ENCODE assay signal across 20 cellular contexts in genomic region chr17:79415365-79415764, GRCh38.
"Had no signal": no experiment of that assay in that cellular context is flagged by ENCODE, and none has a peak within 500 bp of the region (broad histone marks: within the 10 kb centered on the region; RNA-seq: fewer than 3 reads in every experiment).

No MANE protein-coding gene starts in this region.

- ATAC-seq: esophagus mucosa; gastrocnemius medialis; natural killer cell; pancreas; right lobe of liver; stimulated activated naive B cell treated with anti-CD40 and anti-IgM and Interleukin-4, amounts not matched to agents 10 μg/mL and 1 μg/mL and 100 μg/mL, for 72 hours had no signal

- H3K36me3 ChIP-seq: gastrocnemius medialis, neutrophil, pancreas, right lobe of liver, suprapubic skin, transverse colon, vagina had no signal

- DNase-seq: effector CD8-positive, alpha-beta T cell; endodermal cell; foreskin fibroblast; gastrocnemius medialis; head of caudate nucleus; natural killer cell; right lobe of liver; small intestine; stimulated activated CD4-positive, alpha-beta T cell treated with anti-CD3 and anti-CD28 coated beads, Interleukin-15, amount 100 ng/mL, for 24 hours; stimulated activated CD4-positive, alpha-beta T cell treated with anti-CD3 and anti-CD28 coated beads, Interleukin-2, amount 100 ng/mL, for 48 hours; stimulated activated naive B cell treated with anti-CD40 and anti-IgM and Interleukin-4, amounts not matched to agents 10 μg/mL and 1 μg/mL and 100 μg/mL, for 72 hours; transverse colon had no signal

- H3K27ac ChIP-seq: epithelial cell of prostate, gastrocnemius medialis, neutrophil, pancreas, right lobe of liver, suprapubic skin, transverse colon, vagina had no signal

- H3K27me3 ChIP-seq: right lobe of liver, vagina had no signal

- H3K4me3 ChIP-seq: gastrocnemius medialis, lung, pancreas, right lobe of liver, suprapubic skin, transverse colon, vagina had no signal

- FAIRE-seq: keratinocyte, pancreas, small intestine had no signal

- H3K9me3 ChIP-seq: gastrocnemius medialis, neutrophil, pancreas, right lobe of liver, suprapubic skin, transverse colon, vagina had no signal

- H3K4me1 ChIP-seq: gastrocnemius medialis, pancreas, right lobe of liver, vagina had no signal
